9 cellular contexts compared by ENCODE assay signal in genomic region chr12:46369474-46370379, GRCh38. TPM values are rescaled to one million over a fixed set of nuclear protein-coding genes. Genes with fewer than 3 reads are reported as not detected.
DNase-seq lines count a peak whose midpoint lies in the region; ATAC-seq and TF ChIP-seq lines count a peak whose summit lies in the region.
"Had no signal": no experiment of that assay in that cellular context is flagged by ENCODE, and none has a peak within 500 bp of the region (broad histone marks: within the 10 kb centered on the region; RNA-seq: fewer than 3 reads in every experiment).

No MANE protein-coding gene starts in this region.

- peak overlapping the region; percentile 99 to 100 for H3K4me3 Mint-ChIP-seq in effector memory CD8-positive, alpha-beta T cell
- H3K4me3 Mint-ChIP-seq in neural crest cell, result peak overlapping the region; percentile 100

- H3K4me1 Mint-ChIP-seq in effector memory CD8-positive, alpha-beta T cell (ENCODE audit: low read depth in 2 of 2), result peaks cover 39 to 60% of the 10 kb centered on the region in 2 donors
- peaks cover 65% of the 10 kb centered on the region for H3K4me1 Mint-ChIP-seq in neural crest cell

- peaks cover 75% of the 10 kb centered on the region for H4K20me1 ChIP-seq in BLaER1

- H3K4me3 ChIP-seq in BLaER1 (peak overlapping the region; percentile 94), WERI-Rb-1 (ENCODE audit: low read depth, low read length) (no peak overlapping the region)

- no peaks in the 10 kb centered on the region for H3K9me3 Mint-ChIP-seq in effector memory CD8-positive, alpha-beta T cell
- no peaks in the 10 kb centered on the region for H3K9me3 Mint-ChIP-seq in neural crest cell

- peak overlapping the region; percentile 100 for H3K27ac Mint-ChIP-seq in effector memory CD8-positive, alpha-beta T cell
- H3K27ac Mint-ChIP-seq in neural crest cell (ENCODE audit: unreplicated experiment), result peak overlapping the region; percentile 12

- H3K36me3 ChIP-seq in BLaER1 (peaks cover 65% of the 10 kb centered on the region), WERI-Rb-1 (peaks cover 77% of the 10 kb centered on the region)

- no peak for ATAC-seq in effector memory CD8-positive, alpha-beta T cell (replicated peaks)

- H3K9me3 ChIP-seq in BLaER1 (no peaks in the 10 kb centered on the region), WERI-Rb-1 (ENCODE audit: severe bottlenecking) (no peaks in the 10 kb centered on the region)

- H3K27me3 ChIP-seq in BLaER1 (no peaks in the 10 kb centered on the region), WERI-Rb-1 (ENCODE audit: insufficient read depth, low read depth, severe bottlenecking) (no peaks in the 10 kb centered on the region)

- H3K4me2 ChIP-seq in BLaER1, result peak overlapping the region; percentile 89

- H3K9ac ChIP-seq in BLaER1, result peak overlapping the region; percentile 99

- H3K36me3 Mint-ChIP-seq in effector memory CD8-positive, alpha-beta T cell (ENCODE audit: insufficient read depth), result peaks cover 87% of the 10 kb centered on the region
- H3K36me3 Mint-ChIP-seq in neural crest cell (ENCODE audit: low read depth), result peaks cover 37% of the 10 kb centered on the region

- H3K4me1 ChIP-seq in BLaER1, result peaks cover 70% of the 10 kb centered on the region

- DNase-seq in NCI-H82 (lab: John Stamatoyannopoulos, UW), result peak; percentile 22
- DNase-seq in effector memory CD8-positive, alpha-beta T cell, result no peak
- no peak for DNase-seq in neural crest cell (ENCODE audit: low read depth, low spot score)
- no peak for DNase-seq in NCI-H2107 (lab: John Stamatoyannopoulos, UW)
- DNase-seq in NCI-H1092 treated with DMSO at 0.1 percent for 48 hours (lab: John Stamatoyannopoulos, UW), result no peak
- no peak for DNase-seq in GM19238 (ENCODE audit: insufficient read length, low spot score)
- DNase-seq in WERI-Rb-1, result no peak
- DNase-seq: central memory CD4-positive, alpha-beta T cell had no signal

- TF ChIP-seq CTCF in neural crest cell (conservative IDR thresholded peaks at IDR 0.05) (no peak), WERI-Rb-1 (IDR thresholded peaks at IDR 0.05; ENCODE audit: low read depth, low read length) (no peak)

- no peaks in the 10 kb centered on the region for H3K27me3 Mint-ChIP-seq in effector memory CD8-positive, alpha-beta T cell
- H3K27me3 Mint-ChIP-seq in neural crest cell (ENCODE audit: low read depth), result peaks cover 33% of the 10 kb centered on the region

- no peak overlapping the region for H3K27ac ChIP-seq in BLaER1
- H3K27ac ChIP-seq in WERI-Rb-1, result no peak overlapping the region

RNA-seq across cellular contexts. Expression of gene SLC38A2, which starts 2.8 kb away (rescaled TPM):
- total RNA-seq in neural crest cell, result 186 and 199 TPM in 2 replicates
